ENCODE assay signal across 16 cellular contexts in the genomic region with DNA sequence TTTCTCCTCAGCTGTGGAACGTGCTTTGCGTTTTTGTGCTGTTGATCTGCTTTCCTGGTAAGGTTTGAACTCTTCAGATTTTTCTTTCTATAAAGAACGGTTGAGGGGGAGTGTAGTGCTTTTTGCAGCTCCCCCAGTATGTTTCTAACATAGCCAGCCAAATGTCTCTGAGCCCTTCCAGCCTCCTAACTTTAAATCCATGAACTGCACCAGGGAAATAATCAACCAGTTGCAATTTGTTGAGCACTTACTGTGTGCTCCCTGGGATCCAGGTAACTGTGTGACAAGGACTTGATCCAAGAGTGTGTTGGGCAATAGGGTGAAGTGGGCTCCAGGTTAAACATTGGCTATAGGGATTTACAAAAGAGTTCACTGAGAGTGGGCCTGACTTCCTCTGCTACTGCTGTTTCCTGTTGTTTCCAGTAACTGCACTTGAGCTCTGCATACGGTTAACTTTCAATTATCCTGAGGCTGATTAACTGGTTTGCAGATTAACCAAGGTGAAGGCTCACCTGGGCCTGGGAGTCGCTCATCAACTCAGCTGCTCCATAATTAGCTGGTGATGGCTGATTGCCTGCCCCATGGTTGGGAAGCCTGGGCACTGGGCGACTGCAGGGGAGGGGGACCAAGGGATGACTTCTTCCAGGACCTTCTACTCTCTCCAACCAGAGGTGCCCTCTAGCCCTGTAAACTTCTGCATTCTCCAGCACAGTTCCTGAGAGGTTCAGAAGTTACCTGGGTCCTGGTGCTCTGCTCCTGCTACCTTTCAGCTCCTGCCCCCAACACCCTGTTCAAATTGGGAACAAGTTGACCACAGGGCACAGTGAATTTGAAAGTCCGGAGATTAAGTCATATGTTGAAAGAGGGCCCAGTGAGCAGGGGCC. TPM values are rescaled to one million over a fixed set of nuclear protein-coding genes. Genes with fewer than 3 reads are reported as not detected.
DNase-seq lines count a peak whose midpoint lies in the region; ATAC-seq, FAIRE-seq and TF ChIP-seq lines count a peak whose summit lies in the region.
"Had no signal": no experiment of that assay in that cellular context is flagged by ENCODE, and none has a peak within 500 bp of the region (broad histone marks: within the 10 kb centered on the region; RNA-seq: fewer than 3 reads in every experiment).

No MANE protein-coding gene starts in this region.

- no peak overlapping the region for H2BK5ac ChIP-seq in H1 (ENCODE audit: low read depth, low read length)

- H2BK120ac ChIP-seq in H1 (replicated peaks; ENCODE audit: low read depth, low read length) = no peak overlapping the region

- no peak overlapping the region for H2AK5ac ChIP-seq in H1 (ENCODE audit: low read depth, low read length)

- no peaks in the 10 kb centered on the region for H3K79me1 ChIP-seq in H1 (ENCODE audit: low read depth, low read length)

- H3K27ac Mint-ChIP-seq in stimulated activated naive B cell treated with anti-CD40 and anti-IgM and Interleukin-4, amounts not matched to agents 10 μg/mL and 1 μg/mL and 100 μg/mL, for 72 hours = no peak overlapping the region
- H3K27ac Mint-ChIP-seq in stimulated activated effector memory CD8-positive, alpha-beta T cell treated with anti-CD3 and anti-CD28 coated beads, Interleukin-12 subunit alpha, Interleukin-12 subunit beta, amount 100 ng/mL, for 72 hours = no peak overlapping the region

- POLR2A ChIA-PET in H1 (lab: Charles Lee; ENCODE audit: partially characterized antibody) = no interaction called here

- H4K20me1 ChIP-seq in H1 (replicated peaks in 1 of 2; ENCODE audit: control insufficient read depth in 1 of 2, insufficient read depth in 2 of 2, low read length in 2 of 2) = no peaks in the 10 kb centered on the region

- no peaks in the 10 kb centered on the region for H3K4me1 Mint-ChIP-seq in stimulated activated naive B cell treated with anti-CD40 and anti-IgM and Interleukin-4, amounts not matched to agents 10 μg/mL and 1 μg/mL and 100 μg/mL, for 72 hours
- no peaks in the 10 kb centered on the region for H3K4me1 Mint-ChIP-seq in stimulated activated effector memory CD8-positive, alpha-beta T cell treated with anti-CD3 and anti-CD28 coated beads, Interleukin-12 subunit alpha, Interleukin-12 subunit beta, amount 100 ng/mL, for 72 hours
- H3K4me1 Mint-ChIP-seq: nephron progenitor cell had no signal

- no peak overlapping the region for H4K91ac ChIP-seq in H1 (replicated peaks; ENCODE audit: insufficient read length, low read length)

- no peak overlapping the region for H3K18ac ChIP-seq in H1 (ENCODE audit: extremely low read depth, low read length)

- no peaks in the 10 kb centered on the region for H3K36me3 Mint-ChIP-seq in stimulated activated naive B cell treated with anti-CD40 and anti-IgM and Interleukin-4, amounts not matched to agents 10 μg/mL and 1 μg/mL and 100 μg/mL, for 72 hours
- no peaks in the 10 kb centered on the region for H3K36me3 Mint-ChIP-seq in stimulated activated effector memory CD8-positive, alpha-beta T cell treated with anti-CD3 and anti-CD28 coated beads, Interleukin-12 subunit alpha, Interleukin-12 subunit beta, amount 100 ng/mL, for 72 hours

- H3K79me2 ChIP-seq in H1 (ENCODE audit: control insufficient read depth in 1 of 2, insufficient read depth in 2 of 2, low read length in 2 of 2) = no peaks in the 10 kb centered on the region

- DNase-seq in H1 (ENCODE audit: low read depth in 1 of 2, low spot score in 2 of 2) (no peak), pancreas (no peak), NCI-H2107 (lab: John Stamatoyannopoulos, UW) (no peak), Ammon's horn (ENCODE audit: low spot score) (no peak)
- no peak for DNase-seq in stimulated activated naive B cell treated with anti-CD40 and anti-IgM and Interleukin-4, amounts not matched to agents 10 μg/mL and 1 μg/mL and 100 μg/mL, for 72 hours
- no peak for DNase-seq in stimulated activated effector memory CD8-positive, alpha-beta T cell treated with anti-CD3 and anti-CD28 coated beads, Interleukin-12 subunit alpha, Interleukin-12 subunit beta, amount 100 ng/mL, for 72 hours (ENCODE audit: low spot score in 2 of 2)
- DNase-seq: activated CD4-positive, alpha-beta T cell treated with anti-CD3 and anti-CD28 coated beads, Interleukin-2, amount 50 U/mL, for 48 hours; BE2C; effector memory CD4-positive, alpha-beta T cell; GF-D8; MV-4-11; NCI-H524 treated with DMSO at 0.1 percent for 48 hours; nephron progenitor cell; stimulated activated naive CD4-positive, alpha-beta T cell treated with Interleukin-2 at 50 U/mL for 16 hours had no signal

- no peaks in the 10 kb centered on the region for H3K9me3 ChIP-seq in H1 (ENCODE audit: insufficient read depth in 2 of 2, low read depth in 1 of 2, low read length in 1 of 2)
- no peaks in the 10 kb centered on the region for H3K9me3 ChIP-seq in pancreas
- H3K9me3 ChIP-seq: BE2C had no signal

- WGBS in H1 (ENCODE audit: extremely low coverage in 1 of 2, insufficient coverage in 1 of 2, insufficient read length in 1 of 2, insufficient replicate concordance in 2 of 2, low coverage in 1 of 2, low lambda C conversion rate in 2 of 2, missing lambda C conversion rate in 1 of 2), 2 experiments = 82% methylated on average over 7 of the region's 7 CpGs; no CpG with 5 or more reads in 1 of the 2 experiments
- WGBS in pancreas, 2 donors = 71 to 73% methylated on average over 7 of the region's 7 CpGs

- H2BK12ac ChIP-seq in H1 (ENCODE audit: low read depth, low read length) = no peak overlapping the region

- ATAC-seq in HG03097 (IDR thresholded peaks at IDR 0.05; ENCODE audit: low FRiP score, unreplicated experiment) (peak; percentile 60), pancreas (peak in 3 of 4 donors; percentile 23 to 54 (median 47))
- no peak for ATAC-seq in stimulated activated naive B cell treated with anti-CD40 and anti-IgM and Interleukin-4, amounts not matched to agents 10 μg/mL and 1 μg/mL and 100 μg/mL, for 72 hours (replicated peaks)
- ATAC-seq in stimulated activated effector memory CD8-positive, alpha-beta T cell treated with anti-CD3 and anti-CD28 coated beads, Interleukin-12 subunit alpha, Interleukin-12 subunit beta, amount 100 ng/mL, for 72 hours = no peak

- no peak overlapping the region for H3K4me3 ChIP-seq in H1 (ENCODE audit: extremely low read depth in 1 of 4, insufficient read depth in 2 of 4, low read depth in 3 of 4, low read length in 4 of 4)
- no peak overlapping the region for H3K4me3 ChIP-seq in pancreas

- H3K27ac ChIP-seq in C4-2B (peak overlapping the region; percentile 78), H1 (ENCODE audit: low read depth, low read length) (no peak overlapping the region), pancreas (peak overlapping the region; percentile 9 to 62 (median 38))

- no peak overlapping the region for H3K4ac ChIP-seq in H1 (replicated peaks; ENCODE audit: insufficient read length, low read depth, low read length)

- intact Hi-C loops in pancreas (cut with DNase I) = no loop called here

- H3K27me3 Mint-ChIP-seq in stimulated activated naive B cell treated with anti-CD40 and anti-IgM and Interleukin-4, amounts not matched to agents 10 μg/mL and 1 μg/mL and 100 μg/mL, for 72 hours = no peaks in the 10 kb centered on the region

- H3K4me2 ChIP-seq in H1 (ENCODE audit: insufficient read depth in 1 of 2, low read depth in 2 of 2, low read length in 2 of 2) = no peak overlapping the region

- TF ChIP-seq POLR2A in H1 (IDR thresholded peaks at IDR 0.05; ENCODE audit: control extremely low read depth in 1 of 2, low read depth in 2 of 2, low read length in 2 of 2) = no peak

- no peaks in the 10 kb centered on the region for H3K36me3 ChIP-seq in H1 (ENCODE audit: control insufficient read depth in 2 of 4, insufficient read depth in 4 of 4, low read length in 3 of 4)
- no peaks in the 10 kb centered on the region for H3K36me3 ChIP-seq in pancreas
- H3K36me3 ChIP-seq: BE2C had no signal

- CTCF ChIA-PET in H1 (lab: Charles Lee; ENCODE audit: partially characterized antibody) = interaction anchor here (0.8 to 2.5 kb wide), 6 partner anchors 9 to 230 kb away, joined by 3 to 5 read pairs (median 3); no protein-coding TSS in a partner anchor

- no peak overlapping the region for H3K23ac ChIP-seq in H1 (ENCODE audit: insufficient read length)

- no peak overlapping the region for H3K9ac ChIP-seq in H1 (replicated peaks in 1 of 4; ENCODE audit: extremely low read depth in 1 of 4, low read depth in 3 of 4, low read length in 3 of 4)

- H2BK15ac ChIP-seq in H1 (ENCODE audit: low read length) = no peak overlapping the region

- H3K9me3 Mint-ChIP-seq in stimulated activated naive B cell treated with anti-CD40 and anti-IgM and Interleukin-4, amounts not matched to agents 10 μg/mL and 1 μg/mL and 100 μg/mL, for 72 hours = no peaks in the 10 kb centered on the region
- no peaks in the 10 kb centered on the region for H3K9me3 Mint-ChIP-seq in stimulated activated effector memory CD8-positive, alpha-beta T cell treated with anti-CD3 and anti-CD28 coated beads, Interleukin-12 subunit alpha, Interleukin-12 subunit beta, amount 100 ng/mL, for 72 hours

- no peak for TF ChIP-seq EP300 in H1 (IDR thresholded peaks at IDR 0.05; ENCODE audit: borderline replicate concordance in 1 of 2, low read depth in 2 of 2, low read length in 2 of 2)

- H3K56ac ChIP-seq in H1 (replicated peaks; ENCODE audit: insufficient read length, low read depth, low read length) = no peak overlapping the region

- no peak overlapping the region for H3K14ac ChIP-seq in H1 (ENCODE audit: insufficient read length)

- FAIRE-seq in H1 (lab: Jason Lieb, UNC) (no peak), pancreas (lab: Jason Lieb, UNC) (no peak)

- no peak overlapping the region; the same call in 1 of the 2 replicates for H2AFZ ChIP-seq in H1 (ENCODE audit: low read length)

- TF ChIP-seq RAD21 in H1 (IDR thresholded peaks at IDR 0.05 in 1 of 2, conservative IDR thresholded peaks at IDR 0.05 in 1 of 2; ENCODE audit: low read depth in 2 of 2, low read length in 2 of 2) = no peak

- H3K27me3 ChIP-seq in H1 (replicated peaks in 1 of 4; ENCODE audit: control insufficient read depth in 3 of 4, extremely low read depth in 1 of 4, insufficient read depth in 3 of 4, low read length in 3 of 4) (no peaks in the 10 kb centered on the region), pancreas (no peaks in the 10 kb centered on the region)
- H3K27me3 ChIP-seq: BE2C had no signal

- H3K23me2 ChIP-seq in H1 (ENCODE audit: low read depth, low read length) = no peaks in the 10 kb centered on the region

- H2BK20ac ChIP-seq in H1 (ENCODE audit: low read length) = no peak overlapping the region

- no peak overlapping the region for H3K4me3 Mint-ChIP-seq in stimulated activated naive B cell treated with anti-CD40 and anti-IgM and Interleukin-4, amounts not matched to agents 10 μg/mL and 1 μg/mL and 100 μg/mL, for 72 hours
- no peak overlapping the region for H3K4me3 Mint-ChIP-seq in stimulated activated effector memory CD8-positive, alpha-beta T cell treated with anti-CD3 and anti-CD28 coated beads, Interleukin-12 subunit alpha, Interleukin-12 subunit beta, amount 100 ng/mL, for 72 hours
- H3K4me3 Mint-ChIP-seq: nephron progenitor cell had no signal

- H4K8ac ChIP-seq in H1 (ENCODE audit: extremely low read depth, insufficient read depth, low read length) = peak overlapping the region; percentile 26; the same call in 1 of the 2 replicates

- H4K5ac ChIP-seq in H1 (ENCODE audit: insufficient read length, low read depth, low read length) = no peak overlapping the region

- TF ChIP-seq CTCF in C4-2B (conservative IDR thresholded peaks at IDR 0.05) (no peak), H1 (IDR thresholded peaks at IDR 0.05; ENCODE audit: control extremely low read depth in 1 of 3, insufficient read depth in 1 of 3, low read depth in 1 of 3, low read length in 3 of 3) (no peak), pancreas (IDR thresholded peaks at IDR 0.05) (no peak)

- H3K4me1 ChIP-seq in H1 (replicated peaks in 1 of 4; ENCODE audit: control insufficient read depth in 3 of 4, insufficient read depth in 4 of 4, low read length in 3 of 4) = peaks cover 0 to 5% (median 0%) of the 10 kb centered on the region in 4 experiments; a peak in 1 of 7 replicates
- H3K4me1 ChIP-seq in pancreas = peaks cover 10 to 46% (median 22%) of the 10 kb centered on the region in 3 donors
- H3K4me1 ChIP-seq: BE2C had no signal

RNA-seq across cellular contexts. Expression of a gene that starts 19.5 kb away (rescaled TPM):
- 0.38 and 0.60 TPM in 2 replicates for total RNA-seq in H1 (2021; fragmentation: NEBNext Ultra II Directional; extraction: Animal tissue kit (Norgen Biotek cat#: 25700))
- polyA plus RNA-seq in H1 (2011; rRNA removed) (0.36 and 0.39 TPM in 2 replicates), pancreas (1 to 10 TPM; 1.2 to 4.4 TPM)
- polyA plus RNA-seq in H1 (2011; cell fraction: cytosol; rRNA removed) = 0.35 TPM
- 0.21 TPM for polyA plus RNA-seq in H1 (2011; cell fraction: nucleus; rRNA removed)
- 0.25 to 0.32 TPM (median 0.27 TPM) in 3 of 4 replicates, not detected in the other for polyA plus RNA-seq in H1 (2012, experiment 1 of 2)
- 0.16 TPM for polyA plus RNA-seq in H1 (2012, experiment 2 of 2)
- 0.22 TPM for polyA plus RNA-seq in H1 (2013, experiment 1 of 2)
- polyA plus RNA-seq in H1 (2013, experiment 2 of 2) = 0.26 TPM
- polyA minus RNA-seq in H1 (2011; rRNA and poly(A)+ RNA removed) = 0.38 and 1.6 TPM in 2 replicates
- not detected for polyA minus RNA-seq in H1 (2011; cell fraction: cytosol; rRNA and poly(A)+ RNA removed)
- 1.8 TPM for polyA minus RNA-seq in H1 (2011; cell fraction: nucleus; rRNA and poly(A)+ RNA removed)
- total RNA-seq in pancreas = 1 to 10 TPM; 1.4 to 4.6 (median 2.2) TPM

Comparison
In these comparisons a context has a peak if more than half of its experiments do, and no peak if none do; other contexts are left out.
1. ATAC-seq: peak in HG03097 (single experiment) and pancreas (3 of 4); none in stimulated activated naive B cell treated with anti-CD40 and anti-IgM and Interleukin-4, amounts not matched to agents 10 μg/mL and 1 μg/mL and 100 μg/mL, for 72 hours (0 of 2) and stimulated activated effector memory CD8-positive, alpha-beta T cell treated with anti-CD3 and anti-CD28 coated beads, Interleukin-12 subunit alpha, Interleukin-12 subunit beta, amount 100 ng/mL, for 72 hours (single experiment).